ENCODE assay signal across 8 cellular contexts in genomic region chr2:231785413-231785812, GRCh38. TPM values are rescaled to one million over a fixed set of nuclear protein-coding genes. Genes with fewer than 3 reads are reported as not detected.
DNase-seq lines count a peak whose midpoint lies in the region; ATAC-seq, FAIRE-seq and TF ChIP-seq lines count a peak whose summit lies in the region.
"Had no signal": no experiment of that assay in that cellular context is flagged by ENCODE, and none has a peak within 500 bp of the region (broad histone marks: within the 10 kb centered on the region; RNA-seq: fewer than 3 reads in every experiment).

No MANE protein-coding gene starts in this region.

- no peaks in the 10 kb centered on the region for H3K27me3 ChIP-seq in ectodermal cell (ENCODE audit: control insufficient read depth, insufficient read depth, low read length, poor library complexity, severe bottlenecking)
- H3K27me3 ChIP-seq in parathyroid adenoma (ENCODE audit: control insufficient read depth, insufficient read depth, low read length): no peaks in the 10 kb centered on the region

- peak overlapping the region; percentile 86 for H3K4me2 ChIP-seq in parathyroid adenoma (ENCODE audit: low read length)

- TF ChIP-seq CTCF in GM12865 (IDR thresholded peaks at IDR 0.05; ENCODE audit: insufficient read depth, low read depth, low read length, missing control alignments): no peak
- TF ChIP-seq CTCF in NB4 (IDR thresholded peaks at IDR 0.05; ENCODE audit: low read depth, low read length): no peak
- no peak for TF ChIP-seq CTCF in parathyroid adenoma (IDR thresholded peaks at IDR 0.05)

- H3K9ac ChIP-seq in parathyroid adenoma: no peak overlapping the region

- no peak overlapping the region for H2AFZ ChIP-seq in parathyroid adenoma

- H3K9me3 ChIP-seq in ectodermal cell (ENCODE audit: control insufficient read depth, low read length) (no peaks in the 10 kb centered on the region), parathyroid adenoma (ENCODE audit: control insufficient read depth, low read length) (no peaks in the 10 kb centered on the region)

- peaks cover 12% of the 10 kb centered on the region for H3K4me1 ChIP-seq in ectodermal cell (ENCODE audit: control insufficient read depth, insufficient read depth, low read length)
- H3K4me1 ChIP-seq in parathyroid adenoma: peaks cover 22% of the 10 kb centered on the region

- H3K79me2 ChIP-seq in parathyroid adenoma: peaks cover 71% of the 10 kb centered on the region

- no peak for FAIRE-seq in GM12892 (lab: Jason Lieb, UNC)

- TF ChIP-seq POLR2A in NB4 (IDR thresholded peaks at IDR 0.05; ENCODE audit: extremely low read depth, insufficient read length) (no peak), erythroblast (IDR thresholded peaks at IDR 0.05; ENCODE audit: low read length) (no peak), GM12892 (IDR thresholded peaks at IDR 0.05; ENCODE audit: low read depth, low read length) (no peak)

- peak overlapping the region; percentile 85 for H3K4me3 ChIP-seq in GM12865 (ENCODE audit: low read depth, low read length)
- peak overlapping the region; percentile 88 for H3K4me3 ChIP-seq in NB4 (ENCODE audit: low read depth, low read length)
- peak overlapping the region; percentile 62 for H3K4me3 ChIP-seq in ectodermal cell (ENCODE audit: insufficient read depth, low read depth, low read length)
- peak overlapping the region; percentile 65 for H3K4me3 ChIP-seq in parathyroid adenoma (ENCODE audit: low read depth, low read length)

- no peak for ATAC-seq in HG03342 (IDR thresholded peaks at IDR 0.05; ENCODE audit: unreplicated experiment)

- DNase-seq in GM12865 (ENCODE audit: low read depth) (peak; percentile 45), NB4 (ENCODE audit: low read depth) (no peak), erythroblast (lab: John Stamatoyannopoulos, UW) (no peak), GM12892 (ENCODE audit: insufficient read length) (no peak)
- DNase-seq: activated CD8-positive, alpha-beta memory T cell treated with anti-CD3 and anti-CD28 coated beads, Interleukin-2, amount 50 U/mL, for 4 hours had no signal

- H3K36me3 ChIP-seq in ectodermal cell (ENCODE audit: control insufficient read depth, insufficient read depth, low read length) (peaks cover 3% of the 10 kb centered on the region), parathyroid adenoma (ENCODE audit: control insufficient read depth, insufficient read depth, low read length) (no peaks in the 10 kb centered on the region)

- 93 to 94% methylated on average over 2 of the region's 2 CpGs for WGBS in ectodermal cell, 2 experiments

- H3K27ac ChIP-seq in ectodermal cell (ENCODE audit: insufficient read depth, low read depth, low read length, poor library complexity, severe bottlenecking): no peak overlapping the region
- H3K27ac ChIP-seq in parathyroid adenoma: peak overlapping the region; percentile 50

RNA-seq across cellular contexts. Expression of gene COPS7B, which starts 0.8 kb away (rescaled TPM):
- polyA plus RNA-seq in ectodermal cell (2013, experiment 1 of 4): 82.2 TPM
- 80.3 TPM for polyA plus RNA-seq in ectodermal cell (2013, experiment 2 of 4)
- polyA plus RNA-seq in ectodermal cell (2013, experiment 3 of 4): 65.3 TPM
- polyA plus RNA-seq in ectodermal cell (2013, experiment 4 of 4): 70.8 TPM
- polyA plus RNA-seq in GM12892 (2012; ENCODE audit: missing spikeins): 30.4 TPM

RNA-seq across cellular contexts. Expression of gene PDE6D, which starts 4.3 kb away (rescaled TPM):
- 38.1 TPM for polyA plus RNA-seq in ectodermal cell (2013, experiment 1 of 4)
- 33.7 TPM for polyA plus RNA-seq in ectodermal cell (2013, experiment 2 of 4)
- polyA plus RNA-seq in ectodermal cell (2013, experiment 3 of 4): 37.0 TPM
- polyA plus RNA-seq in ectodermal cell (2013, experiment 4 of 4): 39.5 TPM
- polyA plus RNA-seq in GM12892 (2012; ENCODE audit: missing spikeins): 36.9 TPM
